In the genomic region with DNA sequence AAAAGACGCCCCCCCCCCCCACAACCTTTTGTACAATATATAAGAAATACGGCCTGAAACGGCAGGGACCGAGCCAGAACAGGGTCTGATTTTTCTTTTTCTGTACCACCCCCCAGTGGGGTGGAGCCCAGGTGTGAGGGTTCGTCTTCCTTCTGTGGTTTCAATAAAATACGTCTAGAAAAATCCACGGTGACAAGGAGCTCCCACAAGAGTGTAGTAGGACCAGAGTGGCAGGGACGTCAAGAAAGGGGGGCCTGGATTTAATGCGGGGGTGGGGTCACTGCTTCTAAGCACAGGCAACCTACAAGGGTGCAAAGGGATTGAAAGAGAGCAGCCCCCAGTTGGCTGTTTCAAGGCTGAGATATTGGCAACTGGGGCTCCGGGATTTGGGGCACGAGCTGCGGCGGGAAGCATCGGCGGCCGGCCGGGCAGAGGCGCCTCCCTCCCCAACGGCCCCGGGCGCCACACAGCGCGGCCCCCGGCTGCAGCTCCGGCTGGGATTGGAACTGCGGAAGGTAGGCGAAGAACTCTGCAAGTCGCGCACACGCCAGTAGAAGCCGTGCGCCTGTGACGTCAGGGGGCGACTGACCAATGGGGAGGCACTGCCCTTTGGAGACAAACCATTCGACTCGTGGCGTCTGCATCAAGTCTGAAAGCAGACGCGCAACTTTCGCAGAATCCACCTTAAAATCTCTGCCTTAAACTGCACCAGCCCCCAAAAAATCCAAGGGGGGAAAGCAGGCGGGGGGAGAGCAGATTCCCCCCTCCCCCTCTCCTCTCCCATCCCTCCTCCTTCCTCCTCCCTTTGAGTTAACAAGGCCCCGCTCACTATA, we compare ENCODE assay signal across 8 cellular contexts. TPM values are rescaled to one million over a fixed set of nuclear protein-coding genes. Genes with fewer than 3 reads are reported as not detected.
A peak's percentile ranks its signal among the peaks of the same experiment; 100 is the strongest.
DNase-seq lines count a peak whose midpoint lies in the region; ATAC-seq, FAIRE-seq and TF ChIP-seq lines count a peak whose summit lies in the region.

DLX6 (plus strand) TSS at position 623 of the 833 bp plus-strand sequence. CDS start 425 bp downstream, outside the sequence.

- POLR2A ChIA-PET in naive thymus-derived CD8-positive, alpha-beta T cell (lab: Charles Lee): interaction anchor here (0.6 to 0.7 kb wide), 3 partner anchors 77 to 161 kb away, joined by 3 to 5 read pairs (median 3); no protein-coding TSS in a partner anchor

- ATAC-seq in naive thymus-derived CD8-positive, alpha-beta T cell: peak; percentile 30 to 35
- ATAC-seq in GM18505 (IDR thresholded peaks at IDR 0.05; ENCODE audit: unreplicated experiment) (no peak), GM18498 (IDR thresholded peaks at IDR 0.05; ENCODE audit: unreplicated experiment) (no peak)

- H3K36me3 Mint-ChIP-seq in naive thymus-derived CD8-positive, alpha-beta T cell: peaks cover 3 to 13% (median 8%) of the 10 kb centered on the region in 3 donors

- no peaks in the 10 kb centered on the region for H3K27me3 ChIP-seq in SJCRH30
- H3K27me3 ChIP-seq in ectodermal cell (ENCODE audit: control insufficient read depth, insufficient read depth, low read length, poor library complexity, severe bottlenecking): peaks cover 100% of the 10 kb centered on the region
- peaks cover 9 to 55% of the 10 kb centered on the region in 2 donors for H3K27me3 ChIP-seq in small intestine (ENCODE audit: control insufficient read depth in 2 of 2, insufficient read depth in 2 of 2, low read length in 2 of 2)

- no peaks in the 10 kb centered on the region for H3K36me3 ChIP-seq in SJCRH30
- no peaks in the 10 kb centered on the region for H3K36me3 ChIP-seq in ectodermal cell (ENCODE audit: control insufficient read depth, insufficient read depth, low read length)
- no peaks in the 10 kb centered on the region for H3K36me3 ChIP-seq in small intestine (ENCODE audit: control insufficient read depth in 2 of 2, insufficient read depth in 2 of 2, low read length in 2 of 2)

- no peak for FAIRE-seq in small intestine (lab: Jason Lieb, UNC)

- H3K27me3 Mint-ChIP-seq in naive thymus-derived CD8-positive, alpha-beta T cell: peaks cover 65 to 88% (median 73%) of the 10 kb centered on the region in 5 donors

- peak within 1 kb of the TSS; percentile 62 for H3K4me3 ChIP-seq in SJCRH30
- peak within 1 kb of the TSS; percentile 22 for H3K4me3 ChIP-seq in ectodermal cell (ENCODE audit: insufficient read depth, low read depth, low read length)
- peak within 1 kb of the TSS in 1 of 2 donors; percentile 43 for H3K4me3 ChIP-seq in small intestine (ENCODE audit: low read depth in 1 of 2, low read length in 2 of 2)

- peak within 1 kb of the TSS; percentile 70 to 87 (median 80) for H3K4me3 Mint-ChIP-seq in naive thymus-derived CD8-positive, alpha-beta T cell

- H3K9me3 Mint-ChIP-seq in naive thymus-derived CD8-positive, alpha-beta T cell: peaks cover 0 to 21% (median 0%) of the 10 kb centered on the region in 9 donors

- TF ChIP-seq POLR2A in GM18505 (IDR thresholded peaks at IDR 0.05; ENCODE audit: borderline replicate concordance, extremely low read depth, insufficient read depth, insufficient read length): no peak

- 1% methylated on average over 37 to 40 of the region's 42 CpGs for WGBS in ectodermal cell, 2 experiments
- WGBS in small intestine, 3 donors: 3 to 9% (median 3%) methylated on average over 32 to 42 of the region's 42 CpGs

- peak; percentile 98 for DNase-seq in DMS53 (lab: John Stamatoyannopoulos, UW)
- peak; percentile 91 for DNase-seq in M059J (ENCODE audit: low read depth)
- peak; percentile 82 to 86 for DNase-seq in SJCRH30
- DNase-seq in naive thymus-derived CD8-positive, alpha-beta T cell: peak in 3 of 10 donors; percentile 21 to 27 (median 21)
- no peak for DNase-seq in small intestine

- H3K9me3 ChIP-seq in SJCRH30 (replicated peaks): no peaks in the 10 kb centered on the region
- no peaks in the 10 kb centered on the region for H3K9me3 ChIP-seq in ectodermal cell (ENCODE audit: control insufficient read depth, low read length)
- peaks cover 2% of the 10 kb centered on the region for H3K9me3 ChIP-seq in small intestine (ENCODE audit: control insufficient read depth, low read depth)

- peak within 1 kb of the TSS; percentile 12; the same call in 1 of the 2 replicates for H3K27ac ChIP-seq in SJCRH30
- no peak within 1 kb of the TSS for H3K27ac ChIP-seq in ectodermal cell (ENCODE audit: insufficient read depth, low read depth, low read length, poor library complexity, severe bottlenecking)
- no peak within 1 kb of the TSS for H3K27ac ChIP-seq in small intestine (ENCODE audit: low read depth in 1 of 2, low read length in 1 of 2)

- H3K4me1 ChIP-seq in SJCRH30 (no peaks in the 10 kb centered on the region), ectodermal cell (ENCODE audit: control insufficient read depth, insufficient read depth, low read length) (peaks cover 10% of the 10 kb centered on the region), small intestine (ENCODE audit: control insufficient read depth in 2 of 2, insufficient read depth in 1 of 2, low read depth in 1 of 2, low read length in 1 of 2) (peaks cover 0 to 6% of the 10 kb centered on the region in 2 donors)

- H3K4me1 Mint-ChIP-seq in naive thymus-derived CD8-positive, alpha-beta T cell: peaks cover 12 to 27% (median 24%) of the 10 kb centered on the region in 4 donors

- no peak within 1 kb of the TSS for H3K27ac Mint-ChIP-seq in naive thymus-derived CD8-positive, alpha-beta T cell

RNA-seq across cellular contexts. Expression of gene DLX6, which starts in this region (rescaled TPM):
- 0.22 and 1.6 TPM in 2 replicates for total RNA-seq in M059J (2014; rRNA removed; shearing (Covaris generic))
- 3.1 and 3.4 TPM in 2 replicates for total RNA-seq in SJCRH30 (2014; rRNA removed; shearing (Covaris generic))
- 0.46 TPM for polyA plus RNA-seq in ectodermal cell (2013, experiment 1 of 4)
- 0.20 TPM for polyA plus RNA-seq in ectodermal cell (2013, experiment 2 of 4)
- polyA plus RNA-seq in ectodermal cell (2013, experiment 3 of 4): 0.48 TPM
- 0.20 TPM for polyA plus RNA-seq in ectodermal cell (2013, experiment 4 of 4)
- not detected for total RNA-seq in naive thymus-derived CD8-positive, alpha-beta T cell
- not detected for polyA plus RNA-seq in naive thymus-derived CD8-positive, alpha-beta T cell
- polyA plus RNA-seq in small intestine: under 1 TPM in 1 of 3 donors, not detected in 2; 0.06 TPM

Comparison
In these comparisons a context has a peak if more than half of its experiments do, and no peak if none do; other contexts are left out.
1. Peak in ATAC-seq in naive thymus-derived CD8-positive, alpha-beta T cell; RNA of the gene not detected or under 1 TPM.